In genomic region chr1:167210966-167211674, GRCh38 we compare ENCODE assay signal across 27 cellular contexts. TPM values are rescaled to one million over a fixed set of nuclear protein-coding genes. Genes with fewer than 3 reads are reported as not detected.
DNase-seq lines count a peak whose midpoint lies in the region; ATAC-seq and TF ChIP-seq lines count a peak whose summit lies in the region.
"Had no signal": no experiment of that assay in that cellular context is flagged by ENCODE, and none has a peak within 500 bp of the region (broad histone marks: within the 10 kb centered on the region; RNA-seq: fewer than 3 reads in every experiment).

No MANE protein-coding gene starts in this region.

- H3K4me3 Mint-ChIP-seq in Calu3 (ENCODE audit: low read depth, unreplicated experiment) (no peak overlapping the region), neural crest cell (no peak overlapping the region)
- H3K4me3 Mint-ChIP-seq in activated T-helper 17 cell treated with anti-CD3 and anti-CD28 coated beads, Interleukin-2, amount 50 U/mL, for 72 hours: peak overlapping the region; percentile 37
- H3K4me3 Mint-ChIP-seq: CD4-positive, alpha-beta T cell; endodermal cell; H9; nephron; T-cell had no signal

- H3K27me3 ChIP-seq in uterus: no peaks in the 10 kb centered on the region
- H3K27me3 ChIP-seq: left lung had no signal

- TF ChIP-seq CTCF in Calu3 (IDR thresholded peaks at IDR 0.05; ENCODE audit: unreplicated experiment): no peak
- no peak for TF ChIP-seq CTCF in neural crest cell (conservative IDR thresholded peaks at IDR 0.05)
- TF ChIP-seq CTCF in uterus (IDR thresholded peaks at IDR 0.05): no peak

- H3K27ac ChIP-seq in uterus: no peak overlapping the region
- H3K27ac ChIP-seq: KMS-11, left lung had no signal

- ATAC-seq in activated T-helper 17 cell treated with anti-CD3 and anti-CD28 coated beads, Interleukin-2, amount 50 U/mL, for 72 hours (replicated peaks): peak; percentile 20
- ATAC-seq: left lung, sciatic nerve, T-cell had no signal

- H3K4me3 ChIP-seq in uterus: no peak overlapping the region
- H3K4me3 ChIP-seq: left lung had no signal

- H3K9me3 Mint-ChIP-seq in Calu3 (ENCODE audit: low read depth, unreplicated experiment) (peaks cover 9% of the 10 kb centered on the region), neural crest cell (peaks cover 9% of the 10 kb centered on the region)
- peaks cover 6% of the 10 kb centered on the region for H3K9me3 Mint-ChIP-seq in activated T-helper 17 cell treated with anti-CD3 and anti-CD28 coated beads, Interleukin-2, amount 50 U/mL, for 72 hours

- H3K36me3 ChIP-seq in uterus: no peaks in the 10 kb centered on the region
- H3K36me3 ChIP-seq: left lung had no signal

- H3K27me3 Mint-ChIP-seq in Calu3 (ENCODE audit: unreplicated experiment) (no peaks in the 10 kb centered on the region), neural crest cell (ENCODE audit: low read depth) (no peaks in the 10 kb centered on the region)
- H3K27me3 Mint-ChIP-seq in activated T-helper 17 cell treated with anti-CD3 and anti-CD28 coated beads, Interleukin-2, amount 50 U/mL, for 72 hours: no peaks in the 10 kb centered on the region
- H3K27me3 Mint-ChIP-seq: CD4-positive, alpha-beta T cell; T-cell had no signal

- intact Hi-C loops in Calu3 (cut with micrococcal nuclease; ENCODE audit: unreplicated experiment): no loop called here
- intact Hi-C loops in uterus (cut with DNase I; ENCODE audit: low total_unique reads): no loop called here

- H3K4me1 Mint-ChIP-seq in Calu3 (ENCODE audit: low read depth, unreplicated experiment) (peaks cover 11% of the 10 kb centered on the region), neural crest cell (peaks cover 8% of the 10 kb centered on the region)
- H3K4me1 Mint-ChIP-seq in activated T-helper 17 cell treated with anti-CD3 and anti-CD28 coated beads, Interleukin-2, amount 50 U/mL, for 72 hours: peaks cover 17% of the 10 kb centered on the region
- H3K4me1 Mint-ChIP-seq: nephron had no signal

- H3K27ac Mint-ChIP-seq in Calu3 (ENCODE audit: unreplicated experiment) (peak overlapping the region; percentile 73), neural crest cell (ENCODE audit: unreplicated experiment) (peak overlapping the region; percentile 39)
- peak overlapping the region; percentile 60 for H3K27ac Mint-ChIP-seq in activated T-helper 17 cell treated with anti-CD3 and anti-CD28 coated beads, Interleukin-2, amount 50 U/mL, for 72 hours
- H3K27ac Mint-ChIP-seq: CD4-positive, alpha-beta T cell; endodermal cell; H9; T-cell had no signal

- H3K36me3 Mint-ChIP-seq in Calu3 (ENCODE audit: insufficient read depth, unreplicated experiment) (peaks cover 4% of the 10 kb centered on the region), neural crest cell (ENCODE audit: low read depth) (peaks cover 7% of the 10 kb centered on the region)
- H3K36me3 Mint-ChIP-seq in activated T-helper 17 cell treated with anti-CD3 and anti-CD28 coated beads, Interleukin-2, amount 50 U/mL, for 72 hours (ENCODE audit: low read depth): no peaks in the 10 kb centered on the region

- no peaks in the 10 kb centered on the region for H3K4me1 ChIP-seq in uterus
- H3K4me1 ChIP-seq: left lung had no signal

- DNase-seq in Calu3: peak; percentile 14
- peak; percentile 50 for DNase-seq in KBM-7
- no peak for DNase-seq in neural crest cell (ENCODE audit: low read depth, low spot score)
- DNase-seq in NCI-H748 (lab: John Stamatoyannopoulos, UW; ENCODE audit: unreplicated experiment): no peak
- no peak for DNase-seq in uterus
- no peak for DNase-seq in NCI-H1092 treated with DMSO at 0.1 percent for 48 hours (lab: John Stamatoyannopoulos, UW)
- DNase-seq: activated CD4-positive, alpha-beta T cell treated with anti-CD3 and anti-CD28 coated beads for 48 hours; activated CD8-positive, alpha-beta memory T cell treated with anti-CD3 and anti-CD28 coated beads, Interleukin-2, amount 50 U/mL, for 48 hours; activated naive CD4-positive, alpha-beta T cell; amniotic stem cell; CD4-positive, alpha-beta T cell; cortex of kidney; DMS153; endodermal cell; GDM1; H9; head of caudate nucleus; left lung; NCI-H1048; NCI-H1930; NCI-H774; SHP77 treated with DMSO at 0.1 percent for 48 hours; T-cell had no signal

- in situ Hi-C loops in KBM-7 (cut with MboI; ENCODE audit: low pct_unique_long_range_greater_than_20kb, low sequenced_read_pairs): loop anchor here (10.0 kb wide), 1 partner anchor 146 kb away; no protein-coding TSS in a partner anchor

- BruUV-seq in Calu3 (replicated peaks; lab: Mats Ljungman, UMichigan): no TSS peak

- CTCF ChIA-PET in Calu3 (lab: Charles Lee): interaction anchor here (0.6 to 1.7 kb wide), 5 partner anchors 9 to 303 kb away, joined by 3 to 17 read pairs (median 3); partner anchors contain the start of gene POU2F1

- no peaks in the 10 kb centered on the region for H3K9me3 ChIP-seq in uterus

- TF ChIP-seq POLR2A in uterus (IDR thresholded peaks at IDR 0.05): no peak

RNA-seq across cellular contexts. Expression of gene POU2F1, which starts 9.6 kb away (rescaled TPM):
- total RNA-seq in Calu3 (2022) (25.3 and 25.4 TPM in 2 replicates), neural crest cell (40.1 and 52.6 TPM in 2 replicates), uterus (10 to 100 TPM in 3 of 4 donors, 1 to 10 TPM in 1; 9.7 to 50.8 (median 32.2) TPM)
- total RNA-seq in activated T-helper 17 cell treated with anti-CD3 and anti-CD28 coated beads, Interleukin-2, amount 50 U/mL, for 72 hours: 10 to 100 TPM; 20.6 to 28.0 TPM

Comparison
In these comparisons a context has a peak if more than half of its experiments do, and no peak if none do; other contexts are left out.
1. DNase-seq: peak in Calu3 (single experiment) and KBM-7 (single experiment); none in neural crest cell (single experiment), NCI-H748 (single experiment), uterus (0 of 2) and NCI-H1092 treated with DMSO at 0.1 percent for 48 hours (single experiment).
2. Peak in every context shown above with its lines, with median percentiles within 50 percentile points of each other: H3K27ac Mint-ChIP-seq.